27 cellular contexts compared by ENCODE assay signal in the genomic region with DNA sequence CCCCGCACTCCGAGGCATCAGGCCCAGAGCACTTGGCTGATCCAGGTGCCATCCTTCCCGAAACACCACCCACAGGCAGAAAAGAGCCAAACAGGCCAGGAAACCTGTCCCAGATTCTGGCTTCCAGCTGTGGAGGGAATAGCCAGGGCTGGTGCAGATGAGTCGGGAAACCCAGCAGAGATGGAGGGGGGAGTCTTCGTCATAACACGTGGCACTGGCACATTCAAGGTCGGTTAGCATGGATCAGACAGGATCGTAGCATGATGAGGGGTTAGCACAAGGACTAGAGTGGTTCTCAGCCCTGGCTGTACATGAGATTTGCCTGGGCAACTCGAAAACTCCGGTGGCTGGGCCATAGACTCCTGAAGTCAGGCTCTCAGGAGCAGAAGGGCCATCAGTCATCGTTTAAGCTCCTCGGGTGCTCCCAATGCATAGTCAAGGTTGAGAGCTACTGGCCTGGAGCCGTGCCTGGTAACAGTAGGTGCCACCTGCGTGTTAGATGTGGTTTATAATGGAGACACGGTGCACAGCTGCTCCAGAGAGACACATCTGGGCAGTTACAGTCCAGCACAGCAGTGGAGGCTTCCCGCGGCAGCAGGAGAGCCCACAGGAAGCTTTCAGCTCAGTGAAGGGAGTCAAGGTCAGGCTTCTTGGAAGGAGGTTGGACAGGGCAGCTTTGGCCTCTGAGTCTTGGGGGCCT. TPM values are rescaled to one million over a fixed set of nuclear protein-coding genes. Genes with fewer than 3 reads are reported as not detected.
DNase-seq lines count a peak whose midpoint lies in the region; ATAC-seq and TF ChIP-seq lines count a peak whose summit lies in the region.
"Had no signal": no experiment of that assay in that cellular context is flagged by ENCODE, and none has a peak within 500 bp of the region (broad histone marks: within the 10 kb centered on the region; RNA-seq: fewer than 3 reads in every experiment).

No MANE protein-coding gene starts in this region.

- TF ChIP-seq CTCF in neural crest cell (conservative IDR thresholded peaks at IDR 0.05) (no peak), body of pancreas (IDR thresholded peaks at IDR 0.05) (no peak)

- intact Hi-C loops in activated naive CD4-positive, alpha-beta T cell treated with anti-CD3 and anti-CD28 coated beads for 36 hours (cut with micrococcal nuclease): no loop called here
- intact Hi-C loops in body of pancreas (cut with DNase I): no loop called here

- H3K27me3 ChIP-seq in CD4-positive, CD25-positive, alpha-beta regulatory T cell (ENCODE audit: control insufficient read depth, insufficient read depth, low read length): no peaks in the 10 kb centered on the region
- no peaks in the 10 kb centered on the region for H3K27me3 ChIP-seq in body of pancreas
- H3K27me3 ChIP-seq: BE2C, cardiac muscle cell, esophagus muscularis mucosa, foreskin keratinocyte had no signal

- H3K9me3 Mint-ChIP-seq in activated naive CD4-positive, alpha-beta T cell treated with anti-CD3 and anti-CD28 coated beads for 36 hours: no peaks in the 10 kb centered on the region
- peaks cover 0 to 1% (median 0%) of the 10 kb centered on the region in 7 donors for H3K9me3 Mint-ChIP-seq in CD4-positive, CD25-positive, alpha-beta regulatory T cell
- H3K9me3 Mint-ChIP-seq in activated T-helper 17 cell treated with anti-CD3 and anti-CD28 coated beads, Interleukin-2, amount 50 U/mL, for 72 hours: no peaks in the 10 kb centered on the region
- H3K9me3 Mint-ChIP-seq in neural crest cell: no peaks in the 10 kb centered on the region
- H3K9me3 Mint-ChIP-seq: type B pancreatic cell had no signal

- H3K4me3 ChIP-seq in CD4-positive, CD25-positive, alpha-beta regulatory T cell (ENCODE audit: low read depth, low read length): no peak overlapping the region
- no peak overlapping the region for H3K4me3 ChIP-seq in body of pancreas
- H3K4me3 ChIP-seq: cardiac muscle cell, coronary artery, esophagus muscularis mucosa had no signal

- DNase-seq in activated naive CD4-positive, alpha-beta T cell treated with anti-CD3 and anti-CD28 coated beads for 36 hours: no peak
- no peak for DNase-seq in activated naive CD4-positive, alpha-beta T cell (lab: John Stamatoyannopoulos, UW)
- DNase-seq in CD4-positive, CD25-positive, alpha-beta regulatory T cell: no peak
- DNase-seq in neural crest cell (ENCODE audit: low read depth, low spot score) (no peak), erythroblast (lab: John Stamatoyannopoulos, UW) (no peak), body of pancreas (no peak)
- DNase-seq in activated effector memory CD4-positive, alpha-beta T cell treated with anti-CD3 and anti-CD28 coated beads, Interleukin-2, amount 50 U/mL, for 16 hours: no peak
- DNase-seq: ACHN; activated CD8-positive, alpha-beta memory T cell treated with anti-CD3 and anti-CD28 coated beads, Interleukin-2, amount 50 U/mL, for 48 hours; aorta; BE2C; foreskin keratinocyte; HCEC 1CT; KG1; MM.1S; NCI-H2029; NCI-H2227 treated with DMSO at 0.1 percent for 48 hours; NCI-H526 treated with DMSO at 0.1 percent for 48 hours; nucleus accumbens; SHP77; stimulated activated CD8-positive, alpha-beta memory T cell treated with anti-CD3 and anti-CD28 coated beads, Interleukin-4, amount 100 ng/mL, for 48 hours had no signal

- H3K9me3 ChIP-seq in CD4-positive, CD25-positive, alpha-beta regulatory T cell (ENCODE audit: control insufficient read depth in 2 of 2, low read length in 2 of 2): no peaks in the 10 kb centered on the region
- no peaks in the 10 kb centered on the region for H3K9me3 ChIP-seq in body of pancreas
- H3K9me3 ChIP-seq: BE2C, esophagus muscularis mucosa had no signal

- peaks cover 13% of the 10 kb centered on the region for H3K36me3 Mint-ChIP-seq in activated naive CD4-positive, alpha-beta T cell treated with anti-CD3 and anti-CD28 coated beads for 36 hours (ENCODE audit: low read depth)
- H3K36me3 Mint-ChIP-seq in CD4-positive, CD25-positive, alpha-beta regulatory T cell: peaks cover 14% of the 10 kb centered on the region
- peaks cover 49% of the 10 kb centered on the region for H3K36me3 Mint-ChIP-seq in activated T-helper 17 cell treated with anti-CD3 and anti-CD28 coated beads, Interleukin-2, amount 50 U/mL, for 72 hours (ENCODE audit: low read depth)
- peaks cover 21% of the 10 kb centered on the region for H3K36me3 Mint-ChIP-seq in neural crest cell (ENCODE audit: low read depth)

- peaks cover 7% of the 10 kb centered on the region for H3K4me1 Mint-ChIP-seq in activated naive CD4-positive, alpha-beta T cell treated with anti-CD3 and anti-CD28 coated beads for 36 hours (ENCODE audit: low read depth)
- H3K4me1 Mint-ChIP-seq in CD4-positive, CD25-positive, alpha-beta regulatory T cell: peaks cover 0 to 31% (median 8%) of the 10 kb centered on the region in 4 donors
- H3K4me1 Mint-ChIP-seq in activated T-helper 17 cell treated with anti-CD3 and anti-CD28 coated beads, Interleukin-2, amount 50 U/mL, for 72 hours: peaks cover 15% of the 10 kb centered on the region
- H3K4me1 Mint-ChIP-seq in neural crest cell: peaks cover 13% of the 10 kb centered on the region

- WGBS in body of pancreas, 2 donors: 80 to 85% methylated on average over 14 to 17 of the region's 17 CpGs

- CTCF ChIA-PET in activated naive CD4-positive, alpha-beta T cell treated with anti-CD3 and anti-CD28 coated beads for 36 hours (lab: Charles Lee): interaction anchor here (1.5 kb wide), 1 partner anchor 14 kb away, joined by 6 read pairs; no protein-coding TSS in a partner anchor

- H3K27ac Mint-ChIP-seq in activated naive CD4-positive, alpha-beta T cell treated with anti-CD3 and anti-CD28 coated beads for 36 hours: peak overlapping the region; percentile 41
- H3K27ac Mint-ChIP-seq in CD4-positive, CD25-positive, alpha-beta regulatory T cell: peak overlapping the region in 2 of 3 donors; percentile 26 to 58
- H3K27ac Mint-ChIP-seq in activated T-helper 17 cell treated with anti-CD3 and anti-CD28 coated beads, Interleukin-2, amount 50 U/mL, for 72 hours: peak overlapping the region; percentile 33
- H3K27ac Mint-ChIP-seq in neural crest cell (ENCODE audit: unreplicated experiment): no peak overlapping the region
- H3K27ac Mint-ChIP-seq: type B pancreatic cell had no signal

- TF ChIP-seq POLR2A in erythroblast (IDR thresholded peaks at IDR 0.05; ENCODE audit: low read length) (no peak), body of pancreas (IDR thresholded peaks at IDR 0.05) (no peak)

- peaks cover 7% of the 10 kb centered on the region for H3K4me1 ChIP-seq in CD4-positive, CD25-positive, alpha-beta regulatory T cell (ENCODE audit: control insufficient read depth, insufficient read depth, low read length, poor library complexity, severe bottlenecking)
- peaks cover 18% of the 10 kb centered on the region for H3K4me1 ChIP-seq in body of pancreas
- H3K4me1 ChIP-seq: BE2C, foreskin keratinocyte had no signal

- no peak overlapping the region for H3K4me3 Mint-ChIP-seq in activated naive CD4-positive, alpha-beta T cell treated with anti-CD3 and anti-CD28 coated beads for 36 hours
- H3K4me3 Mint-ChIP-seq in CD4-positive, CD25-positive, alpha-beta regulatory T cell: peak overlapping the region in 1 of 4 donors; percentile 32
- no peak overlapping the region for H3K4me3 Mint-ChIP-seq in activated T-helper 17 cell treated with anti-CD3 and anti-CD28 coated beads, Interleukin-2, amount 50 U/mL, for 72 hours
- peak overlapping the region; percentile 73 for H3K4me3 Mint-ChIP-seq in neural crest cell
- H3K4me3 Mint-ChIP-seq: type B pancreatic cell had no signal

- no peak for ATAC-seq in CD4-positive, CD25-positive, alpha-beta regulatory T cell (ENCODE audit: low read depth in 2 of 2)
- ATAC-seq in activated T-helper 17 cell treated with anti-CD3 and anti-CD28 coated beads, Interleukin-2, amount 50 U/mL, for 72 hours (replicated peaks): no peak
- no peak for ATAC-seq in body of pancreas
- ATAC-seq: foreskin keratinocyte had no signal

- no peak overlapping the region for H3K27ac ChIP-seq in CD4-positive, CD25-positive, alpha-beta regulatory T cell (ENCODE audit: insufficient read depth, low read length, poor library complexity, severe bottlenecking)
- H3K27ac ChIP-seq in body of pancreas: no peak overlapping the region
- H3K27ac ChIP-seq: cardiac muscle cell, coronary artery, esophagus muscularis mucosa, foreskin keratinocyte had no signal

- no peaks in the 10 kb centered on the region for H3K27me3 Mint-ChIP-seq in activated naive CD4-positive, alpha-beta T cell treated with anti-CD3 and anti-CD28 coated beads for 36 hours (ENCODE audit: low read depth)
- H3K27me3 Mint-ChIP-seq in CD4-positive, CD25-positive, alpha-beta regulatory T cell: no peaks in the 10 kb centered on the region
- no peaks in the 10 kb centered on the region for H3K27me3 Mint-ChIP-seq in activated T-helper 17 cell treated with anti-CD3 and anti-CD28 coated beads, Interleukin-2, amount 50 U/mL, for 72 hours
- H3K27me3 Mint-ChIP-seq in neural crest cell (ENCODE audit: low read depth): peaks cover 8% of the 10 kb centered on the region
- H3K27me3 Mint-ChIP-seq: type B pancreatic cell had no signal

- peaks cover 48% of the 10 kb centered on the region for H3K36me3 ChIP-seq in CD4-positive, CD25-positive, alpha-beta regulatory T cell (ENCODE audit: control insufficient read depth, insufficient read depth, low read length)
- H3K36me3 ChIP-seq in body of pancreas (replicated peaks in 1 of 2; ENCODE audit: insufficient read depth in 1 of 2, low read depth in 2 of 2): peaks cover 15 to 29% of the 10 kb centered on the region in 2 donors

RNA-seq across cellular contexts. Expression of a gene that starts 6.3 kb away (rescaled TPM):
- 10 to 100 TPM; 36.7 to 38.0 TPM for total RNA-seq in activated naive CD4-positive, alpha-beta T cell treated with anti-CD3 and anti-CD28 coated beads for 36 hours
- total RNA-seq in CD4-positive, CD25-positive, alpha-beta regulatory T cell: 46.7 TPM
- polyA plus RNA-seq in CD4-positive, CD25-positive, alpha-beta regulatory T cell: 10 to 100 TPM; 24.2 to 35.0 (median 30.2) TPM
- total RNA-seq in activated T-helper 17 cell treated with anti-CD3 and anti-CD28 coated beads, Interleukin-2, amount 50 U/mL, for 72 hours: 10 to 100 TPM; 30.6 to 35.4 TPM
- 172 and 196 TPM in 2 replicates for total RNA-seq in neural crest cell
- 10 to 100 TPM; 76.1 to 94.2 TPM for total RNA-seq in body of pancreas

RNA-seq across cellular contexts. Expression of a gene that starts 20.1 kb away (rescaled TPM):
- 1 to 10 TPM; 1.7 to 1.8 TPM for total RNA-seq in activated naive CD4-positive, alpha-beta T cell treated with anti-CD3 and anti-CD28 coated beads for 36 hours
- 2.2 TPM for total RNA-seq in CD4-positive, CD25-positive, alpha-beta regulatory T cell
- under 1 TPM in 3 of 4 donors, not detected in 1; 0.03 to 0.28 (median 0.18) TPM for polyA plus RNA-seq in CD4-positive, CD25-positive, alpha-beta regulatory T cell
- 1 to 10 TPM; 1.7 to 2.1 TPM for total RNA-seq in activated T-helper 17 cell treated with anti-CD3 and anti-CD28 coated beads, Interleukin-2, amount 50 U/mL, for 72 hours
- total RNA-seq in neural crest cell (1.5 and 2.0 TPM in 2 replicates), body of pancreas (1 to 10 TPM in 1 of 2 donors, under 1 TPM in 1; 0.66 to 1.6 TPM)

RNA-seq across cellular contexts. Expression of a gene that starts 29.7 kb away (rescaled TPM):
- total RNA-seq in activated naive CD4-positive, alpha-beta T cell treated with anti-CD3 and anti-CD28 coated beads for 36 hours: 10 to 100 TPM; 32.4 to 36.0 TPM
- 29.0 TPM for total RNA-seq in CD4-positive, CD25-positive, alpha-beta regulatory T cell
- 10 to 100 TPM; 33.9 to 52.9 (median 43.1) TPM for polyA plus RNA-seq in CD4-positive, CD25-positive, alpha-beta regulatory T cell
- total RNA-seq in activated T-helper 17 cell treated with anti-CD3 and anti-CD28 coated beads, Interleukin-2, amount 50 U/mL, for 72 hours: 10 to 100 TPM; 34.9 to 72.9 TPM
- 52.1 and 56.1 TPM in 2 replicates for total RNA-seq in neural crest cell
- total RNA-seq in body of pancreas: 10 to 100 TPM; 11.9 TPM

RNA-seq across cellular contexts. Expression of a gene that starts 36.1 kb away (rescaled TPM):
- 1 to 10 TPM; 2.3 to 2.6 TPM for total RNA-seq in activated naive CD4-positive, alpha-beta T cell treated with anti-CD3 and anti-CD28 coated beads for 36 hours
- 6.3 TPM for total RNA-seq in CD4-positive, CD25-positive, alpha-beta regulatory T cell
- polyA plus RNA-seq in CD4-positive, CD25-positive, alpha-beta regulatory T cell: not detected
- total RNA-seq in activated T-helper 17 cell treated with anti-CD3 and anti-CD28 coated beads, Interleukin-2, amount 50 U/mL, for 72 hours: 1 to 10 TPM; 3.8 to 5.9 TPM
- total RNA-seq in neural crest cell (3.1 and 3.3 TPM in 2 replicates), body of pancreas (1 to 10 TPM; 4.2 to 9.6 TPM)
- total RNA-seq: lung microvascular endothelial cell had no signal
